6 cellular contexts compared by ENCODE assay signal in genomic region chr19:872266-872951, GRCh38. TPM values are rescaled to one million over a fixed set of nuclear protein-coding genes. Genes with fewer than 3 reads are reported as not detected.
A peak's percentile ranks its signal among the peaks of the same experiment; 100 is the strongest.
DNase-seq lines count a peak whose midpoint lies in the region; TF ChIP-seq lines count a peak whose summit lies in the region.

No MANE protein-coding gene starts in this region.

- TF ChIP-seq CTCF in GM06990 (IDR thresholded peaks at IDR 0.05; ENCODE audit: insufficient read depth, low read length, poor library complexity, severe bottlenecking) (no peak), OCI-LY7 (conservative IDR thresholded peaks at IDR 0.05; ENCODE audit: low read length) (no peak), nephron progenitor cell (IDR thresholded peaks at IDR 0.05) (no peak)

- no peaks in the 10 kb centered on the region for H3K27me3 Mint-ChIP-seq in nephron progenitor cell (ENCODE audit: low read depth, poor library complexity)

- H3K4me3 ChIP-seq in GM06990 (replicated peaks; ENCODE audit: low read depth, low read length) (peak overlapping the region; percentile 46), OCI-LY7 (ENCODE audit: low read depth, low read length, poor library complexity, severe bottlenecking) (peak overlapping the region; percentile 47)

- no peaks in the 10 kb centered on the region for H3K27me3 ChIP-seq in GM06990 (replicated peaks; ENCODE audit: control insufficient read depth, insufficient read depth, low read length)

- no peaks in the 10 kb centered on the region for H3K9me2 ChIP-seq in OCI-LY7 (ENCODE audit: insufficient read depth, low read length)

- H3K36me3 ChIP-seq in GM06990 (ENCODE audit: control insufficient read depth, insufficient read depth, low read length) (peaks cover 16% of the 10 kb centered on the region), OCI-LY7 (ENCODE audit: insufficient read depth, low read length) (peaks cover 31% of the 10 kb centered on the region; the same call in 1 of the 2 replicates)

- no peak overlapping the region for H3K4me3 Mint-ChIP-seq in nephron progenitor cell

- intact Hi-C loops in OCI-LY7 (cut with micrococcal nuclease; ENCODE audit: unreplicated experiment) = loop anchor here (2.0 kb wide), 1 partner anchor 20 kb away; the partner anchor contains the start of genes MED16 and RNU6-9

- no peaks in the 10 kb centered on the region for H3K9me3 ChIP-seq in OCI-LY7 (ENCODE audit: low read length)

- POLR2A ChIA-PET in OCI-LY7 (lab: Charles Lee) = interaction anchor here (0.6 kb wide), 1 partner anchor 18 kb away, joined by 3 read pairs; no protein-coding TSS in a partner anchor

- CTCF ChIA-PET in OCI-LY7 (lab: Charles Lee; ENCODE audit: unreplicated experiment) = no interaction called here

- in situ Hi-C loops in ACHN (cut with HindIII; ENCODE audit: low pct_ligation_motif_present, low pct_unique_long_range_greater_than_20kb, low sequenced_read_pairs) = no loop called here

- H3K36me3 Mint-ChIP-seq in nephron progenitor cell (ENCODE audit: low read depth) = peaks cover 38% of the 10 kb centered on the region

- peaks cover 9% of the 10 kb centered on the region for H3K4me1 ChIP-seq in OCI-LY7 (ENCODE audit: insufficient read depth, low read length, poor library complexity, severe bottlenecking)

- H3K4me1 Mint-ChIP-seq in nephron progenitor cell = peaks cover 3% of the 10 kb centered on the region

- peak overlapping the region; percentile 56 for H3K4me2 ChIP-seq in OCI-LY7 (ENCODE audit: low read length)

- H3K9me3 Mint-ChIP-seq in nephron progenitor cell = no peaks in the 10 kb centered on the region

- H2AFZ ChIP-seq in OCI-LY7 (ENCODE audit: low read length) = no peak overlapping the region

- peak overlapping the region; percentile 63 for H3K27ac ChIP-seq in OCI-LY7 (ENCODE audit: low read depth, low read length, poor library complexity, severe bottlenecking)

- H3K27ac Mint-ChIP-seq in nephron progenitor cell = peak overlapping the region; percentile 57

- H3K79me2 ChIP-seq in OCI-LY7 (ENCODE audit: insufficient read depth, low read depth, low read length) = no peaks in the 10 kb centered on the region

- DNase-seq in GM06990 (ENCODE audit: extremely low read depth, insufficient read length) (peak; percentile 84), OCI-LY7 (ENCODE audit: low spot score) (peak; percentile 93), amniotic epithelial cell (ENCODE audit: low read depth) (peak; percentile 79), nephron progenitor cell (peak; percentile 65), ACHN (no peak), SHP77 treated with DMSO at 0.1 percent for 48 hours (lab: John Stamatoyannopoulos, UW) (no peak)

- BruUV-seq in OCI-LY7 (replicated peaks; lab: Mats Ljungman, UMichigan) = no TSS peak

- H4K20me1 ChIP-seq in OCI-LY7 (ENCODE audit: insufficient read depth, low read length) = no peaks in the 10 kb centered on the region

RNA-seq across cellular contexts. Expression of gene CFD, which starts 12.9 kb away (rescaled TPM):
- 0.35 TPM in 1 of 2 replicates, not detected in the other for total RNA-seq in OCI-LY7 (2014; rRNA removed; shearing (Covaris generic))
- total RNA-seq in OCI-LY7 (2022) = not detected in 2 replicates

RNA-seq across cellular contexts. Expression of gene ELANE, which starts 20.3 kb away (rescaled TPM):
- total RNA-seq in OCI-LY7 (2014; rRNA removed; shearing (Covaris generic)) = not detected in 2 replicates
- not detected in 2 replicates for total RNA-seq in OCI-LY7 (2022)

RNA-seq across cellular contexts. Expression of gene MED16, which starts 20.6 kb away (rescaled TPM):
- total RNA-seq in OCI-LY7 (2014; rRNA removed; shearing (Covaris generic)) = 12.9 and 19.1 TPM in 2 replicates
- total RNA-seq in OCI-LY7 (2022) = 54.3 and 61.4 TPM in 2 replicates

RNA-seq across cellular contexts. Expression of gene RNU6-9, which starts 20.9 kb away (rescaled TPM):
- total RNA-seq in OCI-LY7 (2014; rRNA removed; shearing (Covaris generic)) = not detected in 2 replicates
- total RNA-seq in OCI-LY7 (2022) = not detected in 2 replicates

RNA-seq across cellular contexts. Expression of gene PRTN3, which starts 31.6 kb away (rescaled TPM):
- total RNA-seq in OCI-LY7 (2014; rRNA removed; shearing (Covaris generic)) = not detected in 2 replicates
- not detected in 2 replicates for total RNA-seq in OCI-LY7 (2022)

Comparison
In these comparisons a context has a peak if more than half of its experiments do, and no peak if none do; other contexts are left out.
1. DNase-seq: peak in GM06990 (single experiment), OCI-LY7 (single experiment), amniotic epithelial cell (single experiment) and nephron progenitor cell (single experiment); none in ACHN (single experiment) and SHP77 treated with DMSO at 0.1 percent for 48 hours (single experiment).